Comparison of ENCODE assay signal across 8 cellular contexts in the genomic region with DNA sequence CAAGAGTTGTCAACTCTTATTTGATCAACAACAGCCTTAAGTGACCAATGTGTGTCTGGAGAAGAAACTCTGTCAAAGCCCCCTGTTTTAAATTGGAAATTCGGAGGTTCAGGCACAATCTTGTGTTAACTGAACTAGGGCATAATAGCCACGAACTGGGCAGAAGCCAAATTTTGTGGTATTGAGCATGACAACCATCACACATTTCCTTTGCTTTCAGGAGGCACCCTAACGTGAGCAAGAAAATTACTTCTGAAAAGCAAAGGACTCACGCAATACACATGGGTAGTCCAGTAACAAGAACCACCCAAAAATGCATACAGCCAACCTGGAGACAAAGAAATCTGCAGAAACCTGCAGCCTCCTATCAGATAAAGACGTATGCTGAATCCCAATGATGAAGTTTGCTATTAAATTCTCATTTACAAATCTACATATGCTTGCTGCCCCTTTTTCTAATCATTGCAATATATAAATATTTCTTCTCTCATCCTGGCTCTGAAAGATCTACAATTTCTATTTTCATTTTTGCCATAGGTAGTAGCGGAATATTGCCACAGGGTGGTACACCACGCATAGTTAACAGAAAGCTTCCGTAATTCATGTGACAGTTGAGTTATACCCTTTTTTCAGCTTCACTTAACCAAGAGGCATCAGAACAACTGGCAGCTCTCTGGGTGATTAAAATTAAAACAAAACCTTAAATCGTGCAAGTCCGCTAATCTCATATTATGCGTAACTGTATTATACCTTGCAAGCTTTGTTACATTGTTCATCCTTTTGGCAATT.
DNase-seq lines count a peak whose midpoint lies in the region; ATAC-seq and TF ChIP-seq lines count a peak whose summit lies in the region.

No MANE protein-coding gene starts in this region.

- H3K4me3 ChIP-seq in OCI-LY3 (ENCODE audit: low read length), result peak overlapping the region; percentile 44
- H3K4me3 ChIP-seq in fibroblast of mammary gland (ENCODE audit: control insufficient read depth, low read depth, low read length), result no peak overlapping the region

- TF ChIP-seq CTCF in GM13976 (IDR thresholded peaks at IDR 0.05; ENCODE audit: borderline replicate concordance, control extremely low read depth, extremely low read depth, insufficient read depth, missing control alignments) (peak; percentile 48), OCI-LY3 (IDR thresholded peaks at IDR 0.05; ENCODE audit: low read depth, low read length) (peak; percentile 81), fibroblast of mammary gland (conservative IDR thresholded peaks at IDR 0.05; ENCODE audit: control insufficient read depth, insufficient read depth, low read depth, low read length) (peak; percentile 47), type B pancreatic cell (conservative IDR thresholded peaks at IDR 0.05) (peak; percentile 89)

- 0 out of 2 replicates have a peak overlapping the region, but pooled peaks have one; percentile 33 for H2AFZ ChIP-seq in OCI-LY3 (ENCODE audit: low read depth, low read length)

- no peaks in the 10 kb centered on the region for H3K9me3 Mint-ChIP-seq in type B pancreatic cell
- H3K9me3 Mint-ChIP-seq in activated T-cell treated with anti-CD3 and anti-CD28 coated beads, Interleukin-2, amount 50 U/mL, for 72 hours, result no peaks in the 10 kb centered on the region
- no peaks in the 10 kb centered on the region for H3K9me3 Mint-ChIP-seq in activated naive CD8-positive, alpha-beta T cell treated with anti-CD3 and anti-CD28 coated beads, Interleukin-2, amount 50 U/mL, for 24 hours

- no peaks in the 10 kb centered on the region for H3K9me3 ChIP-seq in OCI-LY3 (ENCODE audit: insufficient read depth, low read length)

- no peak overlapping the region for H3K27ac Mint-ChIP-seq in type B pancreatic cell
- H3K27ac Mint-ChIP-seq in activated T-cell treated with anti-CD3 and anti-CD28 coated beads, Interleukin-2, amount 50 U/mL, for 72 hours, result no peak overlapping the region
- H3K27ac Mint-ChIP-seq in activated naive CD8-positive, alpha-beta T cell treated with anti-CD3 and anti-CD28 coated beads, Interleukin-2, amount 50 U/mL, for 24 hours, result no peak overlapping the region

- H3K4me1 Mint-ChIP-seq in type B pancreatic cell (ENCODE audit: unreplicated experiment), result peaks cover 11% of the 10 kb centered on the region
- H3K4me1 Mint-ChIP-seq in activated T-cell treated with anti-CD3 and anti-CD28 coated beads, Interleukin-2, amount 50 U/mL, for 72 hours (ENCODE audit: low read depth), result no peaks in the 10 kb centered on the region
- H3K4me1 Mint-ChIP-seq in activated naive CD8-positive, alpha-beta T cell treated with anti-CD3 and anti-CD28 coated beads, Interleukin-2, amount 50 U/mL, for 24 hours, result no peaks in the 10 kb centered on the region

- H3K36me3 Mint-ChIP-seq in type B pancreatic cell, result no peaks in the 10 kb centered on the region
- no peaks in the 10 kb centered on the region for H3K36me3 Mint-ChIP-seq in activated T-cell treated with anti-CD3 and anti-CD28 coated beads, Interleukin-2, amount 50 U/mL, for 72 hours (ENCODE audit: insufficient read depth in 2 of 2)
- H3K36me3 Mint-ChIP-seq in activated naive CD8-positive, alpha-beta T cell treated with anti-CD3 and anti-CD28 coated beads, Interleukin-2, amount 50 U/mL, for 24 hours (ENCODE audit: low read depth), result no peaks in the 10 kb centered on the region

- H3K27me3 Mint-ChIP-seq in type B pancreatic cell, result peaks cover 10% of the 10 kb centered on the region
- peaks cover 7% of the 10 kb centered on the region for H3K27me3 Mint-ChIP-seq in activated T-cell treated with anti-CD3 and anti-CD28 coated beads, Interleukin-2, amount 50 U/mL, for 72 hours (ENCODE audit: low read depth)
- no peaks in the 10 kb centered on the region for H3K27me3 Mint-ChIP-seq in activated naive CD8-positive, alpha-beta T cell treated with anti-CD3 and anti-CD28 coated beads, Interleukin-2, amount 50 U/mL, for 24 hours

- in situ Hi-C loops in GM13976 (cut with MboI; ENCODE audit: low sequenced_read_pairs, unreplicated experiment), result no loop called here

- DNase-seq in GM13976 (ENCODE audit: low spot score) (no peak), fibroblast of mammary gland (ENCODE audit: low read depth) (peak; percentile 20), type B pancreatic cell (ENCODE audit: extremely low spot score, unreplicated experiment) (no peak)
- DNase-seq in activated T-cell treated with anti-CD3 and anti-CD28 coated beads, Interleukin-2, amount 50 U/mL, for 72 hours, result no peak
- DNase-seq in activated naive CD8-positive, alpha-beta T cell treated with anti-CD3 and anti-CD28 coated beads, Interleukin-2, amount 50 U/mL, for 24 hours, result no peak

- no peaks in the 10 kb centered on the region for H3K36me3 ChIP-seq in OCI-LY3 (replicated peaks; ENCODE audit: low read depth, low read length)

- peaks cover 24% of the 10 kb centered on the region for H3K4me1 ChIP-seq in OCI-LY3 (ENCODE audit: low read length)

- H3K27me3 ChIP-seq in OCI-LY3 (ENCODE audit: low read depth, low read length), result no peaks in the 10 kb centered on the region

- no peak overlapping the region for H3K4me3 Mint-ChIP-seq in type B pancreatic cell
- no peak overlapping the region for H3K4me3 Mint-ChIP-seq in activated T-cell treated with anti-CD3 and anti-CD28 coated beads, Interleukin-2, amount 50 U/mL, for 72 hours
- no peak overlapping the region for H3K4me3 Mint-ChIP-seq in activated naive CD8-positive, alpha-beta T cell treated with anti-CD3 and anti-CD28 coated beads, Interleukin-2, amount 50 U/mL, for 24 hours

- ATAC-seq in HG03520 (IDR thresholded peaks at IDR 0.05; ENCODE audit: unreplicated experiment) (peak; percentile 59), HG02642 (IDR thresholded peaks at IDR 0.05; ENCODE audit: poor library complexity, unreplicated experiment) (no peak)
- ATAC-seq in activated T-cell treated with anti-CD3 and anti-CD28 coated beads, Interleukin-2, amount 50 U/mL, for 72 hours (replicated peaks in 1 of 2), result no peak
- no peak for ATAC-seq in activated naive CD8-positive, alpha-beta T cell treated with anti-CD3 and anti-CD28 coated beads, Interleukin-2, amount 50 U/mL, for 24 hours

- H3K9ac ChIP-seq in OCI-LY3 (ENCODE audit: low read length), result no peak overlapping the region

- no peaks in the 10 kb centered on the region for H3K79me2 ChIP-seq in OCI-LY3 (ENCODE audit: low read length)

- no peaks in the 10 kb centered on the region for H4K20me1 ChIP-seq in OCI-LY3 (ENCODE audit: insufficient read depth, low read length)

- peak overlapping the region; percentile 45 for H3K4me2 ChIP-seq in OCI-LY3 (ENCODE audit: low read length)

- H3K27ac ChIP-seq in OCI-LY3 (ENCODE audit: low read length), result no peak overlapping the region
